In genomic region chr9:2985343-2985742, GRCh38 we compare ENCODE assay signal across 5 cellular contexts.
"Had no signal": no experiment of that assay in that cellular context is flagged by ENCODE, and none has a peak within 500 bp of the region (broad histone marks: within the 10 kb centered on the region; RNA-seq: fewer than 3 reads in every experiment).

No MANE protein-coding gene starts in this region.

- H3K9me3 Mint-ChIP-seq: GM23338 had no signal

- H3K4me1 Mint-ChIP-seq: GM23338, H9 had no signal

- H3K4me3 Mint-ChIP-seq: GM23338, H9 had no signal

- H2AFZ ChIP-seq: GM23338 had no signal

- H3K27ac Mint-ChIP-seq: GM23338 had no signal

- DNase-seq: H9, HCEC 1CT, IMR-90 had no signal

- H3K4me2 ChIP-seq: GM23338 had no signal

- H3K4me3 ChIP-seq: GM23338, K562 had no signal

- ATAC-seq: GM23338, K562 had no signal
